10 cellular contexts compared by ENCODE assay signal in genomic region chr2:217947341-217948316, GRCh38. TPM values are rescaled to one million over a fixed set of nuclear protein-coding genes. Genes with fewer than 3 reads are reported as not detected.
DNase-seq lines count a peak whose midpoint lies in the region; ATAC-seq and TF ChIP-seq lines count a peak whose summit lies in the region.
"Had no signal": no experiment of that assay in that cellular context is flagged by ENCODE, and none has a peak within 500 bp of the region (broad histone marks: within the 10 kb centered on the region; RNA-seq: fewer than 3 reads in every experiment).

No MANE protein-coding gene starts in this region.

- TF ChIP-seq POLR2A in gastroesophageal sphincter (IDR thresholded peaks at IDR 0.05), result no peak

- WGBS in gastroesophageal sphincter (ENCODE audit: low coverage in 1 of 2), 2 donors, result 55 to 82% methylated on average over 5 to 13 of the region's 20 CpGs

- no peak overlapping the region for H3K9ac ChIP-seq in NT2/D1 (ENCODE audit: insufficient read length, low read depth)

- peak overlapping the region in 3 of 4 donors; percentile 97 for H3K27ac ChIP-seq in gastroesophageal sphincter

- no peak for ATAC-seq in gastroesophageal sphincter
- ATAC-seq: heart right ventricle had no signal

- no peak for TF ChIP-seq EP300 in gastroesophageal sphincter (IDR thresholded peaks at IDR 0.05)

- DNase-seq in DMS53 (lab: John Stamatoyannopoulos, UW), result peak; percentile 30
- peak; percentile 47 for DNase-seq in NT2/D1 (ENCODE audit: low read depth, low spot score)
- DNase-seq in posterior cingulate gyrus, result peak in 7 of 10 donors; percentile 33 to 92 (median 62)
- no peak for DNase-seq in NCI-H1436 treated with DMSO at 0.1 percent for 48 hours (lab: John Stamatoyannopoulos, UW)
- no peak for DNase-seq in DMS79 (lab: John Stamatoyannopoulos, UW)
- DNase-seq in NCI-H1105 (lab: John Stamatoyannopoulos, UW), result no peak
- DNase-seq in NCI-H69 (lab: John Stamatoyannopoulos, UW), result no peak
- DNase-seq: heart right ventricle had no signal

- no peaks in the 10 kb centered on the region for H3K9me3 ChIP-seq in NT2/D1 (ENCODE audit: insufficient read depth, low read length)
- no peaks in the 10 kb centered on the region for H3K9me3 ChIP-seq in gastroesophageal sphincter
- H3K9me3 ChIP-seq: heart right ventricle, Peyer's patch had no signal

- H3K4me3 ChIP-seq in NT2/D1 (ENCODE audit: insufficient read length, low read depth), result no peak overlapping the region
- no peak overlapping the region for H3K4me3 ChIP-seq in gastroesophageal sphincter
- H3K4me3 ChIP-seq: heart right ventricle, Peyer's patch had no signal

- H3K36me3 ChIP-seq in NT2/D1 (ENCODE audit: insufficient read depth, insufficient read length, low read length) (peaks cover 2% of the 10 kb centered on the region), gastroesophageal sphincter (no peaks in the 10 kb centered on the region)
- H3K36me3 ChIP-seq: heart right ventricle, Peyer's patch had no signal

- TF ChIP-seq CTCF in gastroesophageal sphincter (IDR thresholded peaks at IDR 0.05), result no peak

- H3K27me3 ChIP-seq in NT2/D1 (ENCODE audit: insufficient read depth, insufficient read length), result no peaks in the 10 kb centered on the region
- no peaks in the 10 kb centered on the region for H3K27me3 ChIP-seq in gastroesophageal sphincter
- H3K27me3 ChIP-seq: heart right ventricle, Peyer's patch had no signal

- H3K4me1 ChIP-seq in NT2/D1 (ENCODE audit: insufficient read depth, insufficient read length) (peaks cover 31% of the 10 kb centered on the region), gastroesophageal sphincter (peaks cover 0 to 100% (median 81%) of the 10 kb centered on the region in 3 donors)

- intact Hi-C loops in posterior cingulate gyrus (cut with DNase I), result no loop called here

RNA-seq across cellular contexts. Expression of gene TNS1, which starts 55.2 kb away (rescaled TPM):
- 1,000 to 10,000 TPM in 3 of 4 donors, 100 to 1,000 TPM in 1; 825 to 2,193 (median 1,462) TPM for total RNA-seq in gastroesophageal sphincter

Comparison
In these comparisons a context has a peak if more than half of its experiments do, and no peak if none do; other contexts are left out.
1. DNase-seq: peak in DMS53 (single experiment), NT2/D1 (single experiment) and posterior cingulate gyrus (7 of 10); none in NCI-H1436 treated with DMSO at 0.1 percent for 48 hours (single experiment), DMS79 (single experiment), NCI-H1105 (single experiment) and NCI-H69 (single experiment).